17 cellular contexts compared by ENCODE assay signal in genomic region chr7:148723846-148724245, GRCh38.
"Had no signal": no experiment of that assay in that cellular context is flagged by ENCODE, and none has a peak within 500 bp of the region (broad histone marks: within the 10 kb centered on the region; RNA-seq: fewer than 3 reads in every experiment).

No MANE protein-coding gene starts in this region.

- H3K9me3 ChIP-seq: body of pancreas, psoas muscle, tibial nerve, uterus had no signal

- H3K9me3 Mint-ChIP-seq: activated CD8-positive, alpha-beta T cell treated with anti-CD3 and anti-CD28 coated beads for 36 hours; central memory CD8-positive, alpha-beta T cell; neural crest cell; stimulated activated memory B cell treated with anti-CD40 and anti-IgM and Interleukin-4, amounts not matched to agents 10 μg/mL and 1 μg/mL and 100 μg/mL, for 72 hours had no signal

- H3K4me3 Mint-ChIP-seq: activated CD8-positive, alpha-beta T cell treated with anti-CD3 and anti-CD28 coated beads for 36 hours; neural crest cell; stimulated activated memory B cell treated with anti-CD40 and anti-IgM and Interleukin-4, amounts not matched to agents 10 μg/mL and 1 μg/mL and 100 μg/mL, for 72 hours had no signal

- H2AFZ ChIP-seq: hepatocyte had no signal

- H3K27me3 Mint-ChIP-seq: activated CD8-positive, alpha-beta T cell treated with anti-CD3 and anti-CD28 coated beads for 36 hours; activated naive CD8-positive, alpha-beta T cell; central memory CD8-positive, alpha-beta T cell; stimulated activated memory B cell treated with anti-CD40 and anti-IgM and Interleukin-4, amounts not matched to agents 10 μg/mL and 1 μg/mL and 100 μg/mL, for 72 hours; T-helper 17 cell had no signal

- H3K27ac ChIP-seq: epithelial cell of prostate, hepatocyte, psoas muscle, tibial nerve, uterus had no signal

- H3K4me2 ChIP-seq: hepatocyte had no signal

- H3K36me3 ChIP-seq: tibial nerve, uterus had no signal

- ATAC-seq: activated CD8-positive, alpha-beta T cell treated with anti-CD3 and anti-CD28 coated beads for 36 hours; stimulated activated memory B cell treated with anti-CD40 and anti-IgM and Interleukin-4, amounts not matched to agents 10 μg/mL and 1 μg/mL and 100 μg/mL, for 72 hours had no signal

- H3K27ac Mint-ChIP-seq: activated CD8-positive, alpha-beta T cell treated with anti-CD3 and anti-CD28 coated beads for 36 hours; stimulated activated memory B cell treated with anti-CD40 and anti-IgM and Interleukin-4, amounts not matched to agents 10 μg/mL and 1 μg/mL and 100 μg/mL, for 72 hours had no signal

- DNase-seq: activated CD4-positive, alpha-beta T cell treated with anti-CD3 and anti-CD28 coated beads for 4 hours; activated CD8-positive, alpha-beta T cell treated with anti-CD3 and anti-CD28 coated beads for 36 hours; activated gamma-delta T cell treated with Interleukin-2 at 50 U/mL for 16 hours; activated T-cell treated with anti-CD3 and anti-CD28 coated beads, Interleukin-2, amount 50 U/mL, for 48 hours; amygdala; body of pancreas; effector memory CD4-positive, alpha-beta T cell; psoas muscle; T-helper 17 cell; uterus had no signal

- H3K27me3 ChIP-seq: body of pancreas, hepatocyte, tibial nerve, uterus had no signal

- H3K4me3 ChIP-seq: body of pancreas, hepatocyte, psoas muscle, tibial nerve, uterus had no signal
